13 cellular contexts compared by ENCODE assay signal in the genomic region with DNA sequence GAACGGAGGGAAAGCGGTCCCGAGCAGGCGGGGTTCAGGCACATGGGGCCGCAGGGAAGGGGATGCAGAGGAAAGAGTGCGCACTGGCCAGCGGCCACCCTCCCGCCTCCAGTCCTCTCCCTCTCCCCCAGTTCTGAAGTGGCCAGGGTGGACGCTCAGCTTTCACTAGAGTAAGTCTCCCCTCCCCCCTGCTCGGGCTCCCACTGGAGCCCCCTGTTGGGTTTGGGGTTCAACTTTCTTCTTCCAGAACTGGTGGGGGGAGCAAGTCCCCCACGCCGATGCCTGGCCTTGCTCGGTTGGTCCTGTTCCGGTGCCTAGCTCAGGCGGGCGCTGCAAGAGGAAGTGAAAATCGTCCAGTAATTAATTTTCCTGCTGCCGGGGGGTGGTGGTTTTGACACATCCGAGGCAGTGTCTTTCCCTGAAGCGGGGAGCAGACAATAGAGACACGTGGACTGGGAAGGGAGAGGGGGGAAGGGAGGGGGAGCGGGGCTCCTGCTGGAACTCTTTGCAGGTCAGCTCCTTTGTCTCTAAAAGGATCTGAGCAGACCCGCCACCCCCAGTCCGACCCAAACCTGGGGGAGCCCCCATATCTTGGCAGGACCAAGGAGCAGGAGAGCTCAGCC. TPM values are rescaled to one million over a fixed set of nuclear protein-coding genes. Genes with fewer than 3 reads are reported as not detected.
DNase-seq lines count a peak whose midpoint lies in the region; ATAC-seq and TF ChIP-seq lines count a peak whose summit lies in the region.
"Had no signal": no experiment of that assay in that cellular context is flagged by ENCODE, and none has a peak within 500 bp of the region (broad histone marks: within the 10 kb centered on the region; RNA-seq: fewer than 3 reads in every experiment).

No MANE protein-coding gene starts in this region.

- peaks cover 68% of the 10 kb centered on the region for H3K27me3 ChIP-seq in cardiac muscle cell
- H3K27me3 ChIP-seq in left ventricle myocardium inferior (ENCODE audit: low read depth), result peaks cover 86% of the 10 kb centered on the region
- peaks cover 10% of the 10 kb centered on the region for H3K27me3 ChIP-seq in thoracic aorta (replicated peaks; ENCODE audit: insufficient read depth)

- no peak for TF ChIP-seq CTCF in cardiac muscle cell (IDR thresholded peaks at IDR 0.05; ENCODE audit: low read depth, low read length)
- no peak for TF ChIP-seq CTCF in left ventricle myocardium inferior (IDR thresholded peaks at IDR 0.05; ENCODE audit: borderline replicate concordance)
- no peak for TF ChIP-seq CTCF in thoracic aorta (IDR thresholded peaks at IDR 0.05)

- DNase-seq in cardiac muscle cell (ENCODE audit: low read depth in 1 of 2, low spot score in 1 of 2), result no peak
- DNase-seq in left cardiac atrium, result no peak
- peak; percentile 66 for DNase-seq in NCI-H82 (lab: John Stamatoyannopoulos, UW)
- no peak for DNase-seq in left ventricle myocardium inferior
- DNase-seq in thoracic aorta (ENCODE audit: low spot score), result no peak
- DNase-seq in NCI-H1048 (lab: John Stamatoyannopoulos, UW), result no peak
- no peak for DNase-seq in cortex of kidney (lab: John Stamatoyannopoulos, UW)
- DNase-seq: activated naive CD4-positive, alpha-beta T cell treated with anti-CD3 and anti-CD28 coated beads for 36 hours; effector memory CD8-positive, alpha-beta T cell; NCI-H187 treated with DMSO at 0.1 percent for 48 hours had no signal

- H3K4me1 ChIP-seq in cardiac muscle cell (ENCODE audit: low read depth) (peaks cover 4% of the 10 kb centered on the region), left ventricle myocardium inferior (peaks cover 23% of the 10 kb centered on the region), thoracic aorta (ENCODE audit: control insufficient read depth in 1 of 2, low read depth in 2 of 2) (peaks cover 12 to 16% of the 10 kb centered on the region in 2 donors)

- H3K36me3 ChIP-seq in cardiac muscle cell (no peaks in the 10 kb centered on the region), left ventricle myocardium inferior (no peaks in the 10 kb centered on the region), thoracic aorta (no peaks in the 10 kb centered on the region)

- intact Hi-C loops in left cardiac atrium (cut with DNase I) (no loop called here), left ventricle myocardium inferior (cut with micrococcal nuclease) (no loop called here)

- H3K27ac ChIP-seq in cardiac muscle cell (no peak overlapping the region), left ventricle myocardium inferior (replicated peaks) (no peak overlapping the region), thoracic aorta (no peak overlapping the region)
- H3K27ac ChIP-seq: C4-2B had no signal

- H3K9me3 ChIP-seq in cardiac muscle cell (ENCODE audit: low read depth), result no peaks in the 10 kb centered on the region
- no peaks in the 10 kb centered on the region for H3K9me3 ChIP-seq in left ventricle myocardium inferior (replicated peaks)
- no peaks in the 10 kb centered on the region for H3K9me3 ChIP-seq in thoracic aorta

- H3K4me3 ChIP-seq in cardiac muscle cell, result peak overlapping the region; percentile 23
- peak overlapping the region; percentile 56 for H3K4me3 ChIP-seq in left ventricle myocardium inferior
- H3K4me3 ChIP-seq in thoracic aorta, result peak overlapping the region; percentile 45

- ATAC-seq in left cardiac atrium (no peak), thoracic aorta (ENCODE audit: insufficient number of reproducible peaks, low FRiP score, low read depth) (no peak), HG02759 (IDR thresholded peaks at IDR 0.05; ENCODE audit: unreplicated experiment) (no peak)

RNA-seq across cellular contexts. Expression of gene SCRT2, which starts 0.8 kb away (rescaled TPM):
- total RNA-seq in cardiac muscle cell, result not detected in 2 replicates
- polyA plus RNA-seq in cardiac muscle cell, result not detected in 2 replicates
- not detected for total RNA-seq in left cardiac atrium
- total RNA-seq in left ventricle myocardium inferior, result not detected
- not detected for total RNA-seq in thoracic aorta
- total RNA-seq: activated naive CD4-positive, alpha-beta T cell treated with anti-CD3 and anti-CD28 coated beads for 36 hours; posterior vena cava had no signal

RNA-seq across cellular contexts. Expression of gene SRXN1, which starts 23.4 kb away (rescaled TPM):
- total RNA-seq in cardiac muscle cell, result 19.4 and 21.6 TPM in 2 replicates
- 21.4 and 26.0 TPM in 2 replicates for polyA plus RNA-seq in cardiac muscle cell
- total RNA-seq in left cardiac atrium, result 10 to 100 TPM; 34.1 to 38.9 TPM
- 55.3 TPM for total RNA-seq in left ventricle myocardium inferior
- total RNA-seq in thoracic aorta, result 10 to 100 TPM; 41.7 to 49.4 TPM
